ENCODE assay signal across 1 cellular context in genomic region chr6:2999621-3000455, GRCh38.
TF ChIP-seq lines count a peak whose summit lies in the region.

TSS of gene NQO2 (plus strand) at chr6:2999894. CDS start at chr6:3006553, 6,659 bp downstream.

TF ChIP-seq in HepG2, 621 proteins besides CTCF, POLR2A, EP300 and RAD21 (continued from another document and continues in another):
- TF ChIP-seq ARID5B (CRISPR knock-in tag; IDR thresholded peaks at IDR 0.05) (no peak), NONO (IDR thresholded peaks at IDR 0.05) (no peak), NONO (CRISPR knock-in tag; conservative IDR thresholded peaks at IDR 0.05) (peak; percentile 82; the same call in 1 of the 2 replicates), ZNF317 (CRISPR knock-in tag; IDR thresholded peaks at IDR 0.05) (peak; percentile 59), ETV5 (CRISPR knock-in tag; IDR thresholded peaks at IDR 0.05; ENCODE audit: borderline replicate concordance) (peak; percentile 82), ZNF280D (CRISPR knock-in tag; IDR thresholded peaks at IDR 0.05) (peak; percentile 91), ZBTB21 (CRISPR knock-in tag; IDR thresholded peaks at IDR 0.05) (0 out of 2 replicates have a peak, but pooled peaks have one; percentile 33), ZNF546 (CRISPR knock-in tag; conservative IDR thresholded peaks at IDR 0.05) (peak; percentile 91; the same call in 1 of the 2 replicates), ZFP36L2 (CRISPR knock-in tag; IDR thresholded peaks at IDR 0.05) (0 out of 2 replicates have a peak, but pooled peaks have one; percentile 66), RBM39 (IDR thresholded peaks at IDR 0.05; ENCODE audit: low read depth, low read length, poor library complexity, severe bottlenecking) (peak; percentile 74), ETV6 (CRISPR knock-in tag; conservative IDR thresholded peaks at IDR 0.05) (peak; percentile 86), HOXD1 (CRISPR knock-in tag; IDR thresholded peaks at IDR 0.05) (0 out of 2 replicates have a peak, but pooled peaks have one; percentile 45), TRAFD1 (CRISPR knock-in tag; IDR thresholded peaks at IDR 0.05; ENCODE audit: borderline replicate concordance) (peak; percentile 72; the same call in 1 of the 2 replicates), FOXO4 (CRISPR knock-in tag; conservative IDR thresholded peaks at IDR 0.05) (0 out of 2 replicates have a peak, but pooled peaks have one; percentile 94), ZNF83 (CRISPR knock-in tag; IDR thresholded peaks at IDR 0.05; ENCODE audit: borderline replicate concordance) (peak; percentile 74; the same call in 1 of the 2 replicates), MYC (CRISPR knock-in tag; IDR thresholded peaks at IDR 0.05; ENCODE audit: borderline replicate concordance) (peak; percentile 68; the same call in 1 of the 2 replicates), FOXP4 (CRISPR knock-in tag; IDR thresholded peaks at IDR 0.05) (peak; percentile 22; the same call in 1 of the 2 replicates), MTA1 (CRISPR knock-in tag; IDR thresholded peaks at IDR 0.05; ENCODE audit: borderline replicate concordance) (peak; percentile 30; the same call in 1 of the 2 replicates), BCLAF1 (IDR thresholded peaks at IDR 0.05) (no peak), ZMYM4 (CRISPR knock-in tag; IDR thresholded peaks at IDR 0.05) (0 out of 2 replicates have a peak, but pooled peaks have one; percentile 6), ZNF557 (CRISPR knock-in tag; IDR thresholded peaks at IDR 0.05) (no peak), ZNF782 (CRISPR knock-in tag; IDR thresholded peaks at IDR 0.05; ENCODE audit: borderline replicate concordance) (0 out of 2 replicates have a peak, but pooled peaks have one; percentile 49), ZNF772 (CRISPR knock-in tag; IDR thresholded peaks at IDR 0.05) (peak; percentile 76; the same call in 1 of the 2 replicates), NR0B2 (CRISPR knock-in tag; IDR thresholded peaks at IDR 0.05) (peak; percentile 55), TFDP1 (CRISPR knock-in tag; IDR thresholded peaks at IDR 0.05; ENCODE audit: borderline replicate concordance) (peak; percentile 40; the same call in 1 of the 2 replicates), ZNF775 (CRISPR knock-in tag; IDR thresholded peaks at IDR 0.05; ENCODE audit: borderline replicate concordance) (no peak), GPN1 (CRISPR knock-in tag; IDR thresholded peaks at IDR 0.05; ENCODE audit: borderline replicate concordance) (0 out of 2 replicates have a peak, but pooled peaks have one; percentile 71), ZNF44 (CRISPR knock-in tag; IDR thresholded peaks at IDR 0.05) (no peak; the same call in 1 of the 2 replicates), TBX2 (CRISPR knock-in tag; IDR thresholded peaks at IDR 0.05; ENCODE audit: borderline replicate concordance) (0 out of 2 replicates have a peak, but pooled peaks have one; percentile 3), PPARG (CRISPR knock-in tag; conservative IDR thresholded peaks at IDR 0.05) (no peak), CCAR2 (optimal IDR thresholded peaks at IDR 0.05; ENCODE audit: low read depth, low read length) (peak; percentile 31), ZNF446 (CRISPR knock-in tag; IDR thresholded peaks at IDR 0.05) (0 out of 2 replicates have a peak, but pooled peaks have one; percentile 12), ZNF710 (CRISPR knock-in tag; IDR thresholded peaks at IDR 0.05; ENCODE audit: borderline replicate concordance) (0 out of 2 replicates have a peak, but pooled peaks have one; percentile 36), GMEB1 (CRISPR knock-in tag; IDR thresholded peaks at IDR 0.05; ENCODE audit: borderline replicate concordance) (peak; percentile 79; the same call in 1 of the 2 replicates), JUNB (CRISPR knock-in tag; IDR thresholded peaks at IDR 0.05; ENCODE audit: borderline replicate concordance) (0 out of 2 replicates have a peak, but pooled peaks have one; percentile 25)
